In the genomic region with DNA sequence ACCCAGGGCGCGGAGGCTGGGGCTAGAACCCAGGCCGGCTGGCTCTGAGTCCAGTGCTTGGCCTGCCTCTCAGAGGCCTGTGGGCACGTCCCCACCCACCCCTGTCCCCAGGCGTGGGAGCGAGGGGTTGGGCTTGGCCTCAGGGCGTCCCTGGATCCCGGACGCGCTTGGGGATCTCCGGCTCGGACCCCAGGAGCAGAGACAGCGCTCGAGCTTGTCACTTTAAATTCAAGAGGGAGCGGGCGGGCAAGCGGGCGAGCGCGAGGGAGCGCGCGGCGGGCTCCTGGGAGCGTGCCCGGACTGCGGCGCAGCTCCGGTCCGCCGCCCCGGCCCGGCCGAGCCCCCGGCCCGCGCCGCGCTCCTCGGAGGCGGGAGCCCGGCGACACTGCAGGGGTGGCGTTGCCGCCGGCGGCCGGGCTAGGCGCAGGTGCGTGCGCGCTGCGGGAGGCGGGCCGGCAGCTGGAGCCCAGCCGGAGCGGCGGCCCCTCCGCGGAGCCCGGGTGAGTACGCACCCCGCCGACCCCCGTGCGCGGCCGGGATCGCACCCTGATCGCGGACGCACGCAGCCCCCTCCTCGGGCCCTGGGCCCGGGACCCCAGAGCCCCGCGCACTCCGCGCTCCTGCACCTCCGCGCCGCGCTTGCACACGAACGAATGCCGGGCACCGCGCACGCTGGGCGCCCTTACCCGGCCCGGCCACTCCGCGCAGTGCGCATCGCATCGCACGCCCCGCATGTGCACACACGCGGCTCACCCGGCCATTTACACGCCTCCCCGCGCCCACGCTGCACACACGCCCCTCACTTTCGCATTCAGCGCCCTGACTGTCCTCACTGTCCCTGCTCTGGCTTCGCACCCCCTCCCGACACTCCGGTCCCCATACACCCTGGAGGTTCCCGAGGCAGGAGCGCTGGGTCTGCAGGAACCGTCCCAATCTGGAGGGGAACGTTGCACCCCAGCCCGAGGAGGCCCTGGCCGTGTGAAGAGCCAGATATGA, we compare ENCODE assay signal across 1 cellular context.
TF ChIP-seq lines count a peak whose summit lies in the region.

A gene with protein sequence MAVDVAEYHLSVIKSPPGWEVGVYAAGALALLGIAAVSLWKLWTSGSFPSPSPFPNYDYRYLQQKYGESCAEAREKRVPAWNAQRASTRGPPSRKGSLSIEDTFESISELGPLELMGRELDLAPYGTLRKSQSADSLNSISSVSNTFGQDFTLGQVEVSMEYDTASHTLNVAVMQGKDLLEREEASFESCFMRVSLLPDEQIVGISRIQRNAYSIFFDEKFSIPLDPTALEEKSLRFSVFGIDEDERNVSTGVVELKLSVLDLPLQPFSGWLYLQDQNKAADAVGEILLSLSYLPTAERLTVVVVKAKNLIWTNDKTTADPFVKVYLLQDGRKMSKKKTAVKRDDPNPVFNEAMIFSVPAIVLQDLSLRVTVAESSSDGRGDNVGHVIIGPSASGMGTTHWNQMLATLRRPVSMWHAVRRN (plus strand): TSS at position 174 of the 996 bp plus-strand sequence. CDS start 7,011 bp downstream, outside the sequence.

TF ChIP-seq in GM12878, 131 proteins besides CTCF, POLR2A, EP300 and RAD21:
- TF ChIP-seq HDAC6 (IDR thresholded peaks at IDR 0.05; ENCODE audit: unreplicated experiment) = peak; percentile 53
- no peak for TF ChIP-seq ASH2L (IDR thresholded peaks at IDR 0.05; ENCODE audit: borderline replicate concordance, low read depth)
- TF ChIP-seq CBFB (IDR thresholded peaks at IDR 0.05; ENCODE audit: low read depth) = no peak
- peak; percentile 38 for TF ChIP-seq SUZ12 (IDR thresholded peaks at IDR 0.05; ENCODE audit: unreplicated experiment)
- no peak for TF ChIP-seq SMAD1 (IDR thresholded peaks at IDR 0.05; ENCODE audit: low read depth, partially characterized antibody)
- no peak for TF ChIP-seq CREB1 (IDR thresholded peaks at IDR 0.05; ENCODE audit: low read depth)
